1 cellular context compared by ENCODE assay signal in the genomic region with DNA sequence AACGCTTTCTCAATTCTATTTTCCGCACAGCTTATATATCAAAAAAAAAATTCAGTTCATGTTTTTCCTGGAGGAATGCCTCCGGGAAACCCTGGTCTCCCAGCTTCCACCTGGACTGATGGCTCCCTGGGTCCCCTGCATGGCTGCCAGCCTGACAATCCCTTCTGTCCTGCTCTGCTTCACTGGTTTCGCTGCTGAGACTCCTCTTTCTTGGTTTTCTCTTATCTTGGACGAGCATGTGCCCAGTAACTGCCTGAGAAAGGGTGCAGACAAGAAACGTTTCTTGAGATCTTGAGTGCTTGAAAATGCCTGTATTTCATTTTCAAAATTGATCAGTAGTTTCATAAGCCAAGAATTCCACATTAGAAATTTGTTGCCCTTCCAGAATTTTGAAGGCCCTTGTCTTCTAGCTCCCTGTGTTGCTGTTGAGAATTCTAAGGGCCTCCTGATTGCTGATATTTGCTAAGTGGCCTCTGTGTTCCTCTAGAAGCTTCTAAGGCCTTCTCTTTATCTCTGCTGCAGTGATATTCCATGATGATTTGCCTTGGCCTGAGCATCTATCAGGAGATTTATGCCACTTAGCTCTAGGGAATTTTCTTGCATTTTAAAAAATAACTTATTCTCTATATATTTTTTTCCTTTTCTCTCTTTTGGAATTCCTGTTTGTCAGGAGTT.
TF ChIP-seq lines count a peak whose summit lies in the region.

No MANE protein-coding gene starts in this region.

TF ChIP-seq in K562, 482 proteins besides CTCF, POLR2A, EP300 and RAD21 (continued from another document and continues in another):
- TF ChIP-seq, protein P1, sequence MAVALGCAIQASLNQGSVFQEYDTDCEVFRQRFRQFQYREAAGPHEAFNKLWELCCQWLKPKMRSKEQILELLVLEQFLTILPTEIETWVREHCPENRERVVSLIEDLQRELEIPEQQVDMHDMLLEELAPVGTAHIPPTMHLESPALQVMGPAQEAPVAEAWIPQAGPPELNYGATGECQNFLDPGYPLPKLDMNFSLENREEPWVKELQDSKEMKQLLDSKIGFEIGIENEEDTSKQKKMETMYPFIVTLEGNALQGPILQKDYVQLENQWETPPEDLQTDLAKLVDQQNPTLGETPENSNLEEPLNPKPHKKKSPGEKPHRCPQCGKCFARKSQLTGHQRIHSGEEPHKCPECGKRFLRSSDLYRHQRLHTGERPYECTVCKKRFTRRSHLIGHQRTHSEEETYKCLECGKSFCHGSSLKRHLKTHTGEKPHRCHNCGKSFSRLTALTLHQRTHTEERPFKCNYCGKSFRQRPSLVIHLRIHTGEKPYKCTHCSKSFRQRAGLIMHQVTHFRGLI (CRISPR knock-in tag; IDR thresholded peaks at IDR 0.05) = peak; percentile 65
- no peak for TF ChIP-seq ZNF586 (CRISPR knock-in tag; conservative IDR thresholded peaks at IDR 0.05)
- TF ChIP-seq SLC30A9 (CRISPR knock-in tag; IDR thresholded peaks at IDR 0.05) = no peak
- no peak for TF ChIP-seq HDAC2 (IDR thresholded peaks at IDR 0.05)
- TF ChIP-seq, protein P2, sequence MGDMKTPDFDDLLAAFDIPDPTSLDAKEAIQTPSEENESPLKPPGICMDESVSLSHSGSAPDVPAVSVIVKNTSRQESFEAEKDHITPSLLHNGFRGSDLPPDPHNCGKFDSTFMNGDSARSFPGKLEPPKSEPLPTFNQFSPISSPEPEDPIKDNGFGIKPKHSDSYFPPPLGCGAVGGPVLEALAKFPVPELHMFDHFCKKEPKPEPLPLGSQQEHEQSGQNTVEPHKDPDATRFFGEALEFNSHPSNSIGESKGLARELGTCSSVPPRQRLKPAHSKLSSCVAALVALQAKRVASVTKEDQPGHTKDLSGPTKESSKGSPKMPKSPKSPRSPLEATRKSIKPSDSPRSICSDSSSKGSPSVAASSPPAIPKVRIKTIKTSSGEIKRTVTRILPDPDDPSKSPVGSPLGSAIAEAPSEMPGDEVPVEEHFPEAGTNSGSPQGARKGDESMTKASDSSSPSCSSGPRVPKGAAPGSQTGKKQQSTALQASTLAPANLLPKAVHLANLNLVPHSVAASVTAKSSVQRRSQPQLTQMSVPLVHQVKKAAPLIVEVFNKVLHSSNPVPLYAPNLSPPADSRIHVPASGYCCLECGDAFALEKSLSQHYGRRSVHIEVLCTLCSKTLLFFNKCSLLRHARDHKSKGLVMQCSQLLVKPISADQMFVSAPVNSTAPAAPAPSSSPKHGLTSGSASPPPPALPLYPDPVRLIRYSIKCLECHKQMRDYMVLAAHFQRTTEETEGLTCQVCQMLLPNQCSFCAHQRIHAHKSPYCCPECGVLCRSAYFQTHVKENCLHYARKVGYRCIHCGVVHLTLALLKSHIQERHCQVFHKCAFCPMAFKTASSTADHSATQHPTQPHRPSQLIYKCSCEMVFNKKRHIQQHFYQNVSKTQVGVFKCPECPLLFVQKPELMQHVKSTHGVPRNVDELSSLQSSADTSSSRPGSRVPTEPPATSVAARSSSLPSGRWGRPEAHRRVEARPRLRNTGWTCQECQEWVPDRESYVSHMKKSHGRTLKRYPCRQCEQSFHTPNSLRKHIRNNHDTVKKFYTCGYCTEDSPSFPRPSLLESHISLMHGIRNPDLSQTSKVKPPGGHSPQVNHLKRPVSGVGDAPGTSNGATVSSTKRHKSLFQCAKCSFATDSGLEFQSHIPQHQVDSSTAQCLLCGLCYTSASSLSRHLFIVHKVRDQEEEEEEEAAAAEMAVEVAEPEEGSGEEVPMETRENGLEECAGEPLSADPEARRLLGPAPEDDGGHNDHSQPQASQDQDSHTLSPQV (IDR thresholded peaks at IDR 0.05) = peak; percentile 94
- no peak for TF ChIP-seq PPARD (CRISPR knock-in tag; IDR thresholded peaks at IDR 0.05)
- no peak for TF ChIP-seq KHSRP (IDR thresholded peaks at IDR 0.05)
- no peak for TF ChIP-seq RHOXF2B (CRISPR knock-in tag; conservative IDR thresholded peaks at IDR 0.05)
- TF ChIP-seq KAT2B (IDR thresholded peaks at IDR 0.05; ENCODE audit: low read depth, low read length) = no peak
- TF ChIP-seq, protein P3, sequence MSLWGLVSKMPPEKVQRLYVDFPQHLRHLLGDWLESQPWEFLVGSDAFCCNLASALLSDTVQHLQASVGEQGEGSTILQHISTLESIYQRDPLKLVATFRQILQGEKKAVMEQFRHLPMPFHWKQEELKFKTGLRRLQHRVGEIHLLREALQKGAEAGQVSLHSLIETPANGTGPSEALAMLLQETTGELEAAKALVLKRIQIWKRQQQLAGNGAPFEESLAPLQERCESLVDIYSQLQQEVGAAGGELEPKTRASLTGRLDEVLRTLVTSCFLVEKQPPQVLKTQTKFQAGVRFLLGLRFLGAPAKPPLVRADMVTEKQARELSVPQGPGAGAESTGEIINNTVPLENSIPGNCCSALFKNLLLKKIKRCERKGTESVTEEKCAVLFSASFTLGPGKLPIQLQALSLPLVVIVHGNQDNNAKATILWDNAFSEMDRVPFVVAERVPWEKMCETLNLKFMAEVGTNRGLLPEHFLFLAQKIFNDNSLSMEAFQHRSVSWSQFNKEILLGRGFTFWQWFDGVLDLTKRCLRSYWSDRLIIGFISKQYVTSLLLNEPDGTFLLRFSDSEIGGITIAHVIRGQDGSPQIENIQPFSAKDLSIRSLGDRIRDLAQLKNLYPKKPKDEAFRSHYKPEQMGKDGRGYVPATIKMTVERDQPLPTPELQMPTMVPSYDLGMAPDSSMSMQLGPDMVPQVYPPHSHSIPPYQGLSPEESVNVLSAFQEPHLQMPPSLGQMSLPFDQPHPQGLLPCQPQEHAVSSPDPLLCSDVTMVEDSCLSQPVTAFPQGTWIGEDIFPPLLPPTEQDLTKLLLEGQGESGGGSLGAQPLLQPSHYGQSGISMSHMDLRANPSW (CRISPR knock-in tag; IDR thresholded peaks at IDR 0.05) = no peak
- TF ChIP-seq, protein P4, sequence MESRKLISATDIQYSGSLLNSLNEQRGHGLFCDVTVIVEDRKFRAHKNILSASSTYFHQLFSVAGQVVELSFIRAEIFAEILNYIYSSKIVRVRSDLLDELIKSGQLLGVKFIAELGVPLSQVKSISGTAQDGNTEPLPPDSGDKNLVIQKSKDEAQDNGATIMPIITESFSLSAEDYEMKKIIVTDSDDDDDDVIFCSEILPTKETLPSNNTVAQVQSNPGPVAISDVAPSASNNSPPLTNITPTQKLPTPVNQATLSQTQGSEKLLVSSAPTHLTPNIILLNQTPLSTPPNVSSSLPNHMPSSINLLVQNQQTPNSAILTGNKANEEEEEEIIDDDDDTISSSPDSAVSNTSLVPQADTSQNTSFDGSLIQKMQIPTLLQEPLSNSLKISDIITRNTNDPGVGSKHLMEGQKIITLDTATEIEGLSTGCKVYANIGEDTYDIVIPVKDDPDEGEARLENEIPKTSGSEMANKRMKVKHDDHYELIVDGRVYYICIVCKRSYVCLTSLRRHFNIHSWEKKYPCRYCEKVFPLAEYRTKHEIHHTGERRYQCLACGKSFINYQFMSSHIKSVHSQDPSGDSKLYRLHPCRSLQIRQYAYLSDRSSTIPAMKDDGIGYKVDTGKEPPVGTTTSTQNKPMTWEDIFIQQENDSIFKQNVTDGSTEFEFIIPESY (CRISPR knock-in tag; IDR thresholded peaks at IDR 0.05) = no peak
- no peak for TF ChIP-seq TFAM (CRISPR knock-in tag; conservative IDR thresholded peaks at IDR 0.05)
- peak; percentile 67; the same call in 1 of the 2 replicates for TF ChIP-seq BHLHE40 (IDR thresholded peaks at IDR 0.05; ENCODE audit: low read length)
- TF ChIP-seq BRCA1 (IDR thresholded peaks at IDR 0.05) = no peak
- TF ChIP-seq BRCA1 (CRISPR knock-in tag; IDR thresholded peaks at IDR 0.05) = no peak
- TF ChIP-seq ZNF561 (CRISPR knock-in tag; conservative IDR thresholded peaks at IDR 0.05) = no peak
- TF ChIP-seq ELF4 (CRISPR knock-in tag; IDR thresholded peaks at IDR 0.05) = no peak
- no peak for TF ChIP-seq FOXK1 (CRISPR knock-in tag; IDR thresholded peaks at IDR 0.05; ENCODE audit: borderline replicate concordance)
- TF ChIP-seq ILF3 (IDR thresholded peaks at IDR 0.05; ENCODE audit: borderline replicate concordance) = no peak
- TF ChIP-seq ZNF551 (CRISPR knock-in tag; IDR thresholded peaks at IDR 0.05) = no peak
- TF ChIP-seq ZNF766 (CRISPR knock-in tag; conservative IDR thresholded peaks at IDR 0.05) = peak; percentile 89
- TF ChIP-seq, protein P5, sequence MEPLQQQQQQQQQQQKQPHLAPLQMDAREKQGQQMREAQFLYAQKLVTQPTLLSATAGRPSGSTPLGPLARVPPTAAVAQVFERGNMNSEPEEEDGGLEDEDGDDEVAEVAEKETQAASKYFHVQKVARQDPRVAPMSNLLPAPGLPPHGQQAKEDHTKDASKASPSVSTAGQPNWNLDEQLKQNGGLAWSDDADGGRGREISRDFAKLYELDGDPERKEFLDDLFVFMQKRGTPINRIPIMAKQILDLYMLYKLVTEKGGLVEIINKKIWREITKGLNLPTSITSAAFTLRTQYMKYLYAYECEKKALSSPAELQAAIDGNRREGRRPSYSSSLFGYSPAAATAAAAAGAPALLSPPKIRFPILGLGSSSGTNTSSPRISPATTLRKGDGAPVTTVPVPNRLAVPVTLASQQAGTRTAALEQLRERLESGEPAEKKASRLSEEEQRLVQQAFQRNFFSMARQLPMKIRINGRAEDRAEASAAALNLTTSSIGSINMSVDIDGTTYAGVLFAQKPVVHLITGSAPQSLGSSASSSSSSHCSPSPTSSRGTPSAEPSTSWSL (CRISPR knock-in tag; IDR thresholded peaks at IDR 0.05; ENCODE audit: borderline replicate concordance) = no peak
- TF ChIP-seq, protein P6, sequence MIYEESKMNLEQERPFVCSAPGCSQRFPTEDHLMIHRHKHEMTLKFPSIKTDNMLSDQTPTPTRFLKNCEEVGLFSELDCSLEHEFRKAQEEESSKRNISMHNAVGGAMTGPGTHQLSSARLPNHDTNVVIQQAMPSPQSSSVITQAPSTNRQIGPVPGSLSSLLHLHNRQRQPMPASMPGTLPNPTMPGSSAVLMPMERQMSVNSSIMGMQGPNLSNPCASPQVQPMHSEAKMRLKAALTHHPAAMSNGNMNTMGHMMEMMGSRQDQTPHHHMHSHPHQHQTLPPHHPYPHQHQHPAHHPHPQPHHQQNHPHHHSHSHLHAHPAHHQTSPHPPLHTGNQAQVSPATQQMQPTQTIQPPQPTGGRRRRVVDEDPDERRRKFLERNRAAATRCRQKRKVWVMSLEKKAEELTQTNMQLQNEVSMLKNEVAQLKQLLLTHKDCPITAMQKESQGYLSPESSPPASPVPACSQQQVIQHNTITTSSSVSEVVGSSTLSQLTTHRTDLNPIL (CRISPR knock-in tag; IDR thresholded peaks at IDR 0.05) = no peak
- TF ChIP-seq, protein P7, sequence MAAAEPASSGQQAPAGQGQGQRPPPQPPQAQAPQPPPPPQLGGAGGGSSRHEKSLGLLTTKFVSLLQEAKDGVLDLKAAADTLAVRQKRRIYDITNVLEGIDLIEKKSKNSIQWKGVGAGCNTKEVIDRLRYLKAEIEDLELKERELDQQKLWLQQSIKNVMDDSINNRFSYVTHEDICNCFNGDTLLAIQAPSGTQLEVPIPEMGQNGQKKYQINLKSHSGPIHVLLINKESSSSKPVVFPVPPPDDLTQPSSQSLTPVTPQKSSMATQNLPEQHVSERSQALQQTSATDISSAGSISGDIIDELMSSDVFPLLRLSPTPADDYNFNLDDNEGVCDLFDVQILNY (CRISPR knock-in tag; IDR thresholded peaks at IDR 0.05) = no peak
- no peak for TF ChIP-seq NR2C2 (CRISPR knock-in tag; IDR thresholded peaks at IDR 0.05)
- peak; percentile 45 for TF ChIP-seq NR2C2 (tag; IDR thresholded peaks at IDR 0.05)
- TF ChIP-seq ESRRB (CRISPR knock-in tag; IDR thresholded peaks at IDR 0.05; ENCODE audit: borderline replicate concordance) = no peak
- peak; percentile 25; the same call in 1 of the 2 replicates for TF ChIP-seq POLR2AphosphoS5 (IDR thresholded peaks at IDR 0.05; ENCODE audit: control insufficient read depth, insufficient read depth, low read depth, low read length)
- no peak for TF ChIP-seq SRSF7 (optimal IDR thresholded peaks at IDR 0.05; ENCODE audit: low read depth, low read length)
- TF ChIP-seq MAZ (CRISPR knock-in tag; conservative IDR thresholded peaks at IDR 0.05 in 1 of 2, IDR thresholded peaks at IDR 0.05 in 1 of 2) = 0 out of 4 replicates have a peak, but pooled peaks of 1 of the 2 experiments have one; percentile 24
- no peak for TF ChIP-seq EHMT2 (IDR thresholded peaks at IDR 0.05)
- no peak for TF ChIP-seq ZNF12 (CRISPR knock-in tag; IDR thresholded peaks at IDR 0.05)
- TF ChIP-seq, protein P8, sequence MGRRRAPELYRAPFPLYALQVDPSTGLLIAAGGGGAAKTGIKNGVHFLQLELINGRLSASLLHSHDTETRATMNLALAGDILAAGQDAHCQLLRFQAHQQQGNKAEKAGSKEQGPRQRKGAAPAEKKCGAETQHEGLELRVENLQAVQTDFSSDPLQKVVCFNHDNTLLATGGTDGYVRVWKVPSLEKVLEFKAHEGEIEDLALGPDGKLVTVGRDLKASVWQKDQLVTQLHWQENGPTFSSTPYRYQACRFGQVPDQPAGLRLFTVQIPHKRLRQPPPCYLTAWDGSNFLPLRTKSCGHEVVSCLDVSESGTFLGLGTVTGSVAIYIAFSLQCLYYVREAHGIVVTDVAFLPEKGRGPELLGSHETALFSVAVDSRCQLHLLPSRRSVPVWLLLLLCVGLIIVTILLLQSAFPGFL (CRISPR knock-in tag; IDR thresholded peaks at IDR 0.05) = no peak
- TF ChIP-seq ZNF3 (CRISPR knock-in tag; IDR thresholded peaks at IDR 0.05) = no peak
- TF ChIP-seq ZNF778 (CRISPR knock-in tag; IDR thresholded peaks at IDR 0.05) = no peak
- no peak for TF ChIP-seq MBD2 (IDR thresholded peaks at IDR 0.05; ENCODE audit: borderline replicate concordance, low read depth)
- peak; percentile 69; the same call in 1 of the 2 replicates for TF ChIP-seq ZNF76 (CRISPR knock-in tag; IDR thresholded peaks at IDR 0.05; ENCODE audit: borderline replicate concordance)
- TF ChIP-seq XRCC4 (IDR thresholded peaks at IDR 0.05; ENCODE audit: extremely low read depth, insufficient read depth, insufficient read length) = no peak
- TF ChIP-seq PTRF (tag; IDR thresholded peaks at IDR 0.05) = no peak
- no peak for TF ChIP-seq RB1 (IDR thresholded peaks at IDR 0.05; ENCODE audit: low read depth)
- peak; percentile 80 for TF ChIP-seq CBFA2T3 (IDR thresholded peaks at IDR 0.05)
- no peak for TF ChIP-seq HNRNPL (IDR thresholded peaks at IDR 0.05; ENCODE audit: low read depth, low read length)
- no peak for TF ChIP-seq CBX2 (IDR thresholded peaks at IDR 0.05; ENCODE audit: insufficient read depth, low read length, poor library complexity, severe bottlenecking)
- TF ChIP-seq, protein P9, sequence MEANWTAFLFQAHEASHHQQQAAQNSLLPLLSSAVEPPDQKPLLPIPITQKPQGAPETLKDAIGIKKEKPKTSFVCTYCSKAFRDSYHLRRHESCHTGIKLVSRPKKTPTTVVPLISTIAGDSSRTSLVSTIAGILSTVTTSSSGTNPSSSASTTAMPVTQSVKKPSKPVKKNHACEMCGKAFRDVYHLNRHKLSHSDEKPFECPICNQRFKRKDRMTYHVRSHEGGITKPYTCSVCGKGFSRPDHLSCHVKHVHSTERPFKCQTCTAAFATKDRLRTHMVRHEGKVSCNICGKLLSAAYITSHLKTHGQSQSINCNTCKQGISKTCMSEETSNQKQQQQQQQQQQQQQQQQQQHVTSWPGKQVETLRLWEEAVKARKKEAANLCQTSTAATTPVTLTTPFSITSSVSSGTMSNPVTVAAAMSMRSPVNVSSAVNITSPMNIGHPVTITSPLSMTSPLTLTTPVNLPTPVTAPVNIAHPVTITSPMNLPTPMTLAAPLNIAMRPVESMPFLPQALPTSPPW (CRISPR knock-in tag; IDR thresholded peaks at IDR 0.05) = peak; percentile 10; the same call in 1 of the 2 replicates
- TF ChIP-seq PHF21A (IDR thresholded peaks at IDR 0.05; ENCODE audit: borderline replicate concordance, low read depth) = no peak
- TF ChIP-seq ZNF830 (CRISPR knock-in tag; IDR thresholded peaks at IDR 0.05) = no peak
- no peak for TF ChIP-seq NR2F6 (CRISPR knock-in tag; IDR thresholded peaks at IDR 0.05)
- no peak for TF ChIP-seq HDAC1 (IDR thresholded peaks at IDR 0.05)
- peak; percentile 52; the same call in 1 of the 2 replicates for TF ChIP-seq MYBL2 (IDR thresholded peaks at IDR 0.05; ENCODE audit: low read depth)
- no peak for TF ChIP-seq MYBL2 (CRISPR knock-in tag; IDR thresholded peaks at IDR 0.05; ENCODE audit: borderline replicate concordance)
- peak; percentile 78 for TF ChIP-seq SMAD4 (CRISPR knock-in tag; conservative IDR thresholded peaks at IDR 0.05)
